In genomic region chr7:30136339-30136738, GRCh38 we compare ENCODE assay signal across 8 cellular contexts. TPM values are rescaled to one million over a fixed set of nuclear protein-coding genes. Genes with fewer than 3 reads are reported as not detected.
DNase-seq lines count a peak whose midpoint lies in the region; ATAC-seq, FAIRE-seq and TF ChIP-seq lines count a peak whose summit lies in the region.

No MANE protein-coding gene starts in this region.

- POLR2A ChIA-PET in SK-N-SH (lab: Yijun Ruan, JAX) = interaction anchor here (0.7 kb wide), 1 partner anchor 37 kb away, joined by 3 read pairs; no protein-coding TSS in a partner anchor

- no peak for DNase-seq in SK-N-SH
- DNase-seq in activated naive CD8-positive, alpha-beta T cell treated with anti-CD3 and anti-CD28 coated beads, Interleukin-2, amount 50 U/mL, for 24 hours = no peak
- no peak for DNase-seq in kidney
- DNase-seq in effector CD4-positive, alpha-beta T cell = no peak
- no peak for DNase-seq in frontal cortex (ENCODE audit: low spot score in 2 of 2)
- DNase-seq in NCI-H510A (lab: John Stamatoyannopoulos, UW) = no peak

- no peak overlapping the region for H3K27ac Mint-ChIP-seq in activated naive CD8-positive, alpha-beta T cell treated with anti-CD3 and anti-CD28 coated beads, Interleukin-2, amount 50 U/mL, for 24 hours

- H3K9me3 ChIP-seq in SK-N-SH (no peaks in the 10 kb centered on the region), kidney (ENCODE audit: control insufficient read depth in 1 of 2, low read length in 2 of 2) (no peaks in the 10 kb centered on the region)

- peak overlapping the region; percentile 95 for H2AFZ ChIP-seq in SK-N-SH (ENCODE audit: low read depth)

- H3K27me3 Mint-ChIP-seq in activated naive CD8-positive, alpha-beta T cell treated with anti-CD3 and anti-CD28 coated beads, Interleukin-2, amount 50 U/mL, for 24 hours = peaks cover 13% of the 10 kb centered on the region

- no peaks in the 10 kb centered on the region for H3K9me2 ChIP-seq in SK-N-SH

- H3K27ac ChIP-seq in SK-N-SH (ENCODE audit: low read depth in 2 of 2, low read length in 1 of 2) (no peak overlapping the region; a peak in 2 of 4 replicates), kidney (ENCODE audit: low read depth in 2 of 2, low read length in 2 of 2) (peak overlapping the region; percentile 87 to 88), temporal lobe (ENCODE audit: low read depth, low read length) (peak overlapping the region; percentile 92)

- FAIRE-seq in kidney (lab: Jason Lieb, UNC) (no peak), frontal cortex (lab: Jason Lieb, UNC) (no peak)

- no peak for TF ChIP-seq RAD21 in SK-N-SH (IDR thresholded peaks at IDR 0.05; ENCODE audit: low read length)

- H4K20me1 ChIP-seq in SK-N-SH (ENCODE audit: insufficient read depth) = no peaks in the 10 kb centered on the region

- no peak for ATAC-seq in SK-N-SH treated with all-trans-retinoic acid at 6 μM for 48 hours
- ATAC-seq in activated naive CD8-positive, alpha-beta T cell treated with anti-CD3 and anti-CD28 coated beads, Interleukin-2, amount 50 U/mL, for 24 hours = no peak

- peak overlapping the region; percentile 85 for H3K4me3 Mint-ChIP-seq in activated naive CD8-positive, alpha-beta T cell treated with anti-CD3 and anti-CD28 coated beads, Interleukin-2, amount 50 U/mL, for 24 hours

- H3K79me2 ChIP-seq in SK-N-SH (ENCODE audit: insufficient read depth) = peaks cover 46% of the 10 kb centered on the region

- H3K4me1 ChIP-seq in SK-N-SH (ENCODE audit: control insufficient read depth in 1 of 2, insufficient read depth in 2 of 2, low read depth in 1 of 2, low read length in 1 of 2) (peaks cover 0 to 8% of the 10 kb centered on the region in 2 experiments; a peak in 1 of 4 replicates), kidney (ENCODE audit: control insufficient read depth in 1 of 2, insufficient read depth in 1 of 2, low read depth in 1 of 2, low read length in 2 of 2) (peaks cover 7 to 10% of the 10 kb centered on the region in 2 donors)

- peaks cover 8% of the 10 kb centered on the region for H3F3A ChIP-seq in SK-N-SH (replicated peaks; ENCODE audit: insufficient read depth)

- H3K9ac ChIP-seq in SK-N-SH = peak overlapping the region; percentile 79
- peak overlapping the region in 1 of 2 donors; percentile 87 for H3K9ac ChIP-seq in kidney (ENCODE audit: low read length in 2 of 2)

- no peaks in the 10 kb centered on the region for H3K27me3 ChIP-seq in SK-N-SH (ENCODE audit: insufficient read depth)

- CTCF ChIA-PET in SK-N-SH (lab: Yijun Ruan, JAX) = interaction anchor here (0.9 to 3.5 kb wide), 5 partner anchors 12 to 427 kb away, joined by 3 to 10 read pairs (median 4); no protein-coding TSS in a partner anchor

- H3K36me3 ChIP-seq in SK-N-SH (replicated peaks in 1 of 2; ENCODE audit: control insufficient read depth in 1 of 2, insufficient read depth in 2 of 2, low read length in 1 of 2) (no peaks in the 10 kb centered on the region), kidney (ENCODE audit: control insufficient read depth in 1 of 2, insufficient read depth in 2 of 2, low read length in 2 of 2) (no peaks in the 10 kb centered on the region)

- TF ChIP-seq CTCF in SK-N-SH (IDR thresholded peaks at IDR 0.05) (no peak), kidney (IDR thresholded peaks at IDR 0.05; ENCODE audit: borderline replicate concordance, extremely low read depth, insufficient read depth) (no peak)

- peak overlapping the region; percentile 72 to 86 for H3K4me3 ChIP-seq in SK-N-SH (ENCODE audit: low read depth in 2 of 2, low read length in 1 of 2)
- peak overlapping the region; percentile 83 to 87 for H3K4me3 ChIP-seq in kidney (ENCODE audit: low read length in 2 of 2)

- intact Hi-C loops in kidney (cut with DNase I) = no loop called here

- H3K4me1 Mint-ChIP-seq in activated naive CD8-positive, alpha-beta T cell treated with anti-CD3 and anti-CD28 coated beads, Interleukin-2, amount 50 U/mL, for 24 hours = peaks cover 8% of the 10 kb centered on the region

- peak overlapping the region; percentile 98 for H3K4me2 ChIP-seq in SK-N-SH

- no peak for TF ChIP-seq EP300 in SK-N-SH (IDR thresholded peaks at IDR 0.05; ENCODE audit: borderline replicate concordance in 1 of 2, low read depth in 1 of 2, low read length in 1 of 2)

- H3K9me3 Mint-ChIP-seq in activated naive CD8-positive, alpha-beta T cell treated with anti-CD3 and anti-CD28 coated beads, Interleukin-2, amount 50 U/mL, for 24 hours = no peaks in the 10 kb centered on the region

- WGBS in SK-N-SH (ENCODE audit: low lambda C conversion rate) = 47% methylated on average over 10 of the region's 24 CpGs

- H3K36me3 Mint-ChIP-seq in activated naive CD8-positive, alpha-beta T cell treated with anti-CD3 and anti-CD28 coated beads, Interleukin-2, amount 50 U/mL, for 24 hours (ENCODE audit: low read depth) = no peaks in the 10 kb centered on the region

TF ChIP-seq in SK-N-SH, 30 proteins besides CTCF, POLR2A, EP300 and RAD21 (continues in another document):
- TF ChIP-seq REST (IDR thresholded peaks at IDR 0.05; ENCODE audit: low read depth, low read length) (no peak), TEAD4 (IDR thresholded peaks at IDR 0.05; ENCODE audit: borderline replicate concordance, insufficient read depth) (no peak), RFX5 (IDR thresholded peaks at IDR 0.05; ENCODE audit: low read length) (no peak), FOXJ3 (CRISPR knock-in tag; IDR thresholded peaks at IDR 0.05) (no peak), FOSL2 (IDR thresholded peaks at IDR 0.05; ENCODE audit: borderline replicate concordance, low read depth) (no peak), SMC3 (IDR thresholded peaks at IDR 0.05; ENCODE audit: low read depth, low read length) (no peak)

TF ChIP-seq in SK-N-SH treated with all-trans-retinoic acid at 6 μM for 48 hours, 23 proteins besides CTCF, POLR2A, EP300 and RAD21:
- no peak for TF ChIP-seq TCF4 (CRISPR knock-in tag; IDR thresholded peaks at IDR 0.05; ENCODE audit: borderline replicate concordance)
- TF ChIP-seq ZNF70 (CRISPR knock-in tag; IDR thresholded peaks at IDR 0.05) = no peak
- TF ChIP-seq OSR1 (CRISPR knock-in tag; IDR thresholded peaks at IDR 0.05) = no peak
- TF ChIP-seq PPARA (CRISPR knock-in tag; IDR thresholded peaks at IDR 0.05; ENCODE audit: borderline replicate concordance) = no peak
- no peak for TF ChIP-seq ZNF565 (CRISPR knock-in tag; conservative IDR thresholded peaks at IDR 0.05; ENCODE audit: low read depth)
- no peak for TF ChIP-seq ZFP30 (CRISPR knock-in tag; IDR thresholded peaks at IDR 0.05)
- TF ChIP-seq TOX (CRISPR knock-in tag; IDR thresholded peaks at IDR 0.05; ENCODE audit: borderline replicate concordance) = no peak
- no peak for TF ChIP-seq GLIS3 (CRISPR knock-in tag; IDR thresholded peaks at IDR 0.05)
- no peak for TF ChIP-seq ZFP3 (CRISPR knock-in tag; IDR thresholded peaks at IDR 0.05)
TF ChIP-seq in SK-N-SH treated with all-trans-retinoic acid at 6 μM for 48 hours: peak in this region for 0.

RNA-seq across cellular contexts. Expression of gene MTURN, which starts 1.6 kb away (rescaled TPM):
- polyA plus RNA-seq in SK-N-SH (2012; rRNA removed) (9.0 and 12.9 TPM in 2 replicates), kidney (ENCODE audit: insufficient read depth, low read depth, low replicate concordance) (54.7 TPM)
- polyA plus RNA-seq in SK-N-SH (2012; cell fraction: cytosol; rRNA removed) = 10.5 and 10.6 TPM in 2 replicates
- 17.0 and 25.3 TPM in 2 replicates for polyA plus RNA-seq in SK-N-SH (2012; cell fraction: nucleus; rRNA removed)
- total RNA-seq in kidney (80.1 TPM), temporal lobe (281 TPM), frontal cortex (368 TPM)

Comparison
In these comparisons a context has a peak if more than half of its experiments do, and no peak if none do; other contexts are left out.
1. H3K27ac ChIP-seq: peak in kidney (2 of 2) and temporal lobe (single experiment); none in SK-N-SH (0 of 2).